Comparison of ENCODE assay signal across 1 cellular context in genomic region chr5:80077317-80077716, GRCh38.
TF ChIP-seq lines count a peak whose summit lies in the region.

No MANE protein-coding gene starts in this region.

TF ChIP-seq in HepG2, 621 proteins besides CTCF, POLR2A, EP300 and RAD21 (continued from another document):
- no peak for TF ChIP-seq ZNF550 (CRISPR knock-in tag; IDR thresholded peaks at IDR 0.05; ENCODE audit: borderline replicate concordance)
